Comparison of ENCODE assay signal across 26 cellular contexts in the genomic region with DNA sequence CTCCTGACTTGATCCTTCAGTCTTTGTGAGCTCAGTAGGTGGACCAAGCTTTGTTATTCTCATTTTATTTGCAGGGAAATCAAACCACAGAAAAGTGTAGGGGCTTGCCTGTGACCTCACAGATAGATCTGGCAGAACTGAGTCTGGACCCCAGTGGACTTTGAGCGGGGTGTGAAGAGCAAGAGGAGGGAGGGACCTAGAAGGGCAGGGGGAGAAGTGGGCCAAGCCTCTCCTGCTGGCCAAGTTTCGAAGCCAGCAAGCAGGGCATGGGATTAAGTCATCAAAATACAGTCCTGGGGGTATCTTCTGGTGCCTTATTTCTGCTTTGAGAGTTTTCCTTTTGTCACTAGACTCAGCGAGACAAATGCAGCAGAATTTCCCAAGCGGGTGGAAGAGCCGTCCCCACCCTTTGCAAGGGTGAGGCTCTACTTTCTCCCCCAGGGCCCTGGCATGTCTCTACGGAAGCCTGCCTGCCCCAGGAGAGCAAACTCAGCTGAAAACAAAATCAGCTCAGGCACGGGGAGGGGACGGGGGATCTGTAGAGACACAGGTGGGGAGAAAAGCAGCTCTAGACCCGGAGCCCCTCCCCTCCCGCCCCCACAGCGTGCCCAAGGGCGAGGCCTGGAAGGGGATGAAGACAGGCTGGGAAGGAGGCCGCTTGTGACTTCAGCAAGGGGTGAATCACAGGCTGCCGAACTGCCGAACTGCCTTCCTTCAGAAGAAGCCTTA. TPM values are rescaled to one million over a fixed set of nuclear protein-coding genes. Genes with fewer than 3 reads are reported as not detected.
DNase-seq lines count a peak whose midpoint lies in the region; FAIRE-seq and TF ChIP-seq lines count a peak whose summit lies in the region.
"Had no signal": no experiment of that assay in that cellular context is flagged by ENCODE, and none has a peak within 500 bp of the region (broad histone marks: within the 10 kb centered on the region; RNA-seq: fewer than 3 reads in every experiment).

No MANE protein-coding gene starts in this region.

- H3K4me3 ChIP-seq in bronchial epithelial cell (ENCODE audit: low read depth, low read length) = no peak overlapping the region
- H3K4me3 ChIP-seq in neural progenitor cell = no peak overlapping the region
- no peak overlapping the region for H3K4me3 ChIP-seq in MM.1S (ENCODE audit: low read length)
- H3K4me3 ChIP-seq in left ventricle myocardium inferior = no peak overlapping the region
- H3K4me3 ChIP-seq: esophagus muscularis mucosa, Peyer's patch, tibial nerve had no signal

- H3K36me3 Mint-ChIP-seq in neural progenitor cell = no peaks in the 10 kb centered on the region
- H3K36me3 Mint-ChIP-seq: activated CD4-positive, alpha-beta memory T cell treated with anti-CD3 and anti-CD28 coated beads for 36 hours; mesothelial cell of epicardium had no signal

- no peaks in the 10 kb centered on the region for H3K9me3 Mint-ChIP-seq in neural progenitor cell
- H3K9me3 Mint-ChIP-seq: activated B cell treated with CpG ODN at 0.5 μM for 24 hours; activated CD4-positive, alpha-beta memory T cell treated with anti-CD3 and anti-CD28 coated beads for 36 hours; mesothelial cell of epicardium; nephron progenitor cell had no signal

- H2AFZ ChIP-seq in neural progenitor cell (replicated peaks) = peak overlapping the region; percentile 37
- no peak overlapping the region for H2AFZ ChIP-seq in MM.1S (ENCODE audit: low read length)

- H3K4me3 Mint-ChIP-seq in neural progenitor cell = no peak overlapping the region
- H3K4me3 Mint-ChIP-seq: activated B cell treated with CpG ODN at 0.5 μM for 24 hours; activated CD4-positive, alpha-beta memory T cell treated with anti-CD3 and anti-CD28 coated beads for 36 hours; mesothelial cell of epicardium; nephron progenitor cell had no signal

- H3K9ac ChIP-seq in neural progenitor cell (no peak overlapping the region), MM.1S (ENCODE audit: low read length) (no peak overlapping the region)
- H3K9ac ChIP-seq: SK-N-SH had no signal

- H3K27ac ChIP-seq in neural progenitor cell (no peak overlapping the region), MM.1S (ENCODE audit: low read length) (no peak overlapping the region), left ventricle myocardium inferior (replicated peaks) (no peak overlapping the region)
- H3K27ac ChIP-seq: esophagus muscularis mucosa, tibial nerve had no signal

- DNase-seq in NCI-H524 (lab: John Stamatoyannopoulos, UW) = peak; percentile 24 to 43
- DNase-seq in NCI-H524 treated with DMSO at 0.1 percent for 48 hours (lab: John Stamatoyannopoulos, UW) = no peak
- peak; percentile 93 for DNase-seq in bronchial epithelial cell (ENCODE audit: low read depth)
- no peak for DNase-seq in neural progenitor cell (ENCODE audit: low spot score)
- DNase-seq in MM.1S = no peak
- no peak for DNase-seq in NCI-H345 (lab: John Stamatoyannopoulos, UW)
- DNase-seq in left ventricle myocardium inferior = no peak
- no peak for DNase-seq in activated CD8-positive, alpha-beta memory T cell treated with anti-CD3 and anti-CD28 coated beads, Interleukin-2, amount 50 U/mL, for 48 hours
- DNase-seq: 8988T; activated B cell treated with CpG ODN at 0.5 μM for 24 hours; activated CD4-positive, alpha-beta memory T cell treated with anti-CD3 and anti-CD28 coated beads for 36 hours; activated T-cell treated with anti-CD3 and anti-CD28 coated beads for 4 hours; amniotic stem cell; C1 segment of cervical spinal cord; NCI-H146; nephron progenitor cell; Peyer's patch; SK-N-SH; stimulated activated CD4-positive, alpha-beta T cell treated with anti-CD3 and anti-CD28 coated beads, Interleukin-4, amount 100 ng/mL, for 1 hour; stimulated activated naive CD8-positive, alpha-beta T cell treated with anti-CD3 and anti-CD28 coated beads, Interleukin-15, Interleukin-2, amounts not matched to agents 100 U/mL and 50 U/mL, for 24 hours had no signal

- peak overlapping the region; percentile 55 for H3K27ac Mint-ChIP-seq in neural progenitor cell
- H3K27ac Mint-ChIP-seq: activated B cell treated with CpG ODN at 0.5 μM for 24 hours; activated CD4-positive, alpha-beta memory T cell treated with anti-CD3 and anti-CD28 coated beads for 36 hours; mesothelial cell of epicardium; nephron progenitor cell; progenitor cell of endocrine pancreas had no signal

- H3K36me3 ChIP-seq in bronchial epithelial cell (ENCODE audit: control insufficient read depth, insufficient read depth, low read length) (peaks cover 34% of the 10 kb centered on the region), neural progenitor cell (no peaks in the 10 kb centered on the region), MM.1S (replicated peaks; ENCODE audit: insufficient read depth, low read length) (no peaks in the 10 kb centered on the region), left ventricle myocardium inferior (no peaks in the 10 kb centered on the region)
- H3K36me3 ChIP-seq: esophagus muscularis mucosa, Peyer's patch, tibial nerve had no signal

- TF ChIP-seq CTCF in bronchial epithelial cell (IDR thresholded peaks at IDR 0.05; ENCODE audit: insufficient read depth, low read length, severe bottlenecking) = no peak
- no peak for TF ChIP-seq CTCF in neural progenitor cell (IDR thresholded peaks at IDR 0.05)
- no peak for TF ChIP-seq CTCF in MM.1S (IDR thresholded peaks at IDR 0.05; ENCODE audit: low read length)
- TF ChIP-seq CTCF in left ventricle myocardium inferior (IDR thresholded peaks at IDR 0.05; ENCODE audit: borderline replicate concordance) = no peak

- H4K20me1 ChIP-seq in neural progenitor cell (ENCODE audit: low read depth) (no peaks in the 10 kb centered on the region), MM.1S (ENCODE audit: insufficient read depth, low read length) (no peaks in the 10 kb centered on the region)

- H3K4me2 ChIP-seq in neural progenitor cell (no peak overlapping the region), MM.1S (ENCODE audit: low read depth, low read length) (no peak overlapping the region)
- H3K4me2 ChIP-seq: SK-N-SH had no signal

- H3K4me1 ChIP-seq in neural progenitor cell (peaks cover 15% of the 10 kb centered on the region), MM.1S (ENCODE audit: low read length) (no peaks in the 10 kb centered on the region), left ventricle myocardium inferior (peaks cover 16% of the 10 kb centered on the region)
- H3K4me1 ChIP-seq: tibial nerve had no signal

- no peak for FAIRE-seq in bronchial epithelial cell (lab: Jason Lieb, UNC)
- FAIRE-seq: D721Med had no signal

- H3K4me1 Mint-ChIP-seq in neural progenitor cell = peaks cover 16% of the 10 kb centered on the region
- H3K4me1 Mint-ChIP-seq: activated B cell treated with CpG ODN at 0.5 μM for 24 hours had no signal

- H3K27me3 ChIP-seq in bronchial epithelial cell (ENCODE audit: control insufficient read depth, insufficient read depth, low read length) (no peaks in the 10 kb centered on the region), neural progenitor cell (no peaks in the 10 kb centered on the region), MM.1S (replicated peaks; ENCODE audit: insufficient read depth, low read length) (peaks cover 67% of the 10 kb centered on the region), left ventricle myocardium inferior (ENCODE audit: low read depth) (peaks cover 5% of the 10 kb centered on the region)
- H3K27me3 ChIP-seq: Peyer's patch had no signal

- H3K9me3 ChIP-seq in neural progenitor cell (ENCODE audit: low read depth) = no peaks in the 10 kb centered on the region
- no peaks in the 10 kb centered on the region for H3K9me3 ChIP-seq in MM.1S (replicated peaks; ENCODE audit: insufficient read depth, low read length)
- H3K9me3 ChIP-seq in left ventricle myocardium inferior (replicated peaks) = no peaks in the 10 kb centered on the region
- H3K9me3 ChIP-seq: esophagus muscularis mucosa, Peyer's patch, SK-N-SH, tibial nerve had no signal

- H3K79me2 ChIP-seq in neural progenitor cell (ENCODE audit: low read depth) = no peaks in the 10 kb centered on the region
- H3K79me2 ChIP-seq in MM.1S (ENCODE audit: low read length) = no peaks in the 10 kb centered on the region

- H3F3A ChIP-seq in neural progenitor cell (ENCODE audit: low read depth) = no peaks in the 10 kb centered on the region
- H3F3A ChIP-seq in MM.1S (ENCODE audit: insufficient read depth, low read length) = no peaks in the 10 kb centered on the region

- intact Hi-C loops in left ventricle myocardium inferior (cut with micrococcal nuclease) = no loop called here

- H3K27me3 Mint-ChIP-seq in neural progenitor cell (ENCODE audit: insufficient read depth, low read depth) = no peaks in the 10 kb centered on the region
- H3K27me3 Mint-ChIP-seq: activated CD4-positive, alpha-beta memory T cell treated with anti-CD3 and anti-CD28 coated beads for 36 hours had no signal

- no peaks in the 10 kb centered on the region for H3K9me2 ChIP-seq in MM.1S (replicated peaks; ENCODE audit: insufficient read depth, low read length)
- H3K9me2 ChIP-seq: SK-N-SH had no signal

RNA-seq across cellular contexts. Expression of gene PKP1, which starts 19.0 kb away (rescaled TPM):
- total RNA-seq in bronchial epithelial cell (117 and 337 TPM in 2 replicates), neural progenitor cell (ENCODE audit: low replicate concordance) (0.02 TPM in 1 of 2 replicates, not detected in the other), left ventricle myocardium inferior (0.38 TPM)
- total RNA-seq: activated B cell treated with CpG ODN at 0.5 μM for 24 hours; activated CD4-positive, alpha-beta memory T cell treated with anti-CD3 and anti-CD28 coated beads for 36 hours; progenitor cell of endocrine pancreas; T-helper 2 cell treated with Interferon-gamma antibody and Interleukin-4, amounts not matched to agents 100 ng/mL and 5 ng/mL, for 36 hours had no signal

Comparison
In these comparisons a context has a peak if more than half of its experiments do, and no peak if none do; other contexts are left out.
1. DNase-seq: peak in NCI-H524 (2 of 2) and bronchial epithelial cell (single experiment); none in NCI-H524 treated with DMSO at 0.1 percent for 48 hours (single experiment), neural progenitor cell (single experiment), MM.1S (single experiment), NCI-H345 (single experiment), left ventricle myocardium inferior (single experiment) and activated CD8-positive, alpha-beta memory T cell treated with anti-CD3 and anti-CD28 coated beads, Interleukin-2, amount 50 U/mL, for 48 hours (single experiment).
2. RNA of gene PKP1, which starts 19.0 kb away (total RNA-seq): 117 to 337 TPM in bronchial epithelial cell; 0.38 TPM in left ventricle myocardium inferior (single experiment) and 0.02 TPM in neural progenitor cell; every median in the first group is over 10 times any median in the second.